18 cellular contexts compared by ENCODE assay signal in genomic region chr22:33467718-33468117, GRCh38.
DNase-seq lines count a peak whose midpoint lies in the region; FAIRE-seq and TF ChIP-seq lines count a peak whose summit lies in the region.
"Had no signal": no experiment of that assay in that cellular context is flagged by ENCODE, and none has a peak within 500 bp of the region (broad histone marks: within the 10 kb centered on the region; RNA-seq: fewer than 3 reads in every experiment).

No MANE protein-coding gene starts in this region.

- TF ChIP-seq POLR2A in GM12892 (IDR thresholded peaks at IDR 0.05; ENCODE audit: low read depth, low read length): no peak

- H3K9me3 ChIP-seq in H9 (ENCODE audit: control insufficient read depth, low read depth, low read length) (no peaks in the 10 kb centered on the region), mesenchymal stem cell (ENCODE audit: control insufficient read depth, low read length) (no peaks in the 10 kb centered on the region)
- H3K9me3 ChIP-seq: gastrocnemius medialis had no signal

- no peak overlapping the region for H2BK12ac ChIP-seq in H9 (ENCODE audit: insufficient read length, low read depth, low read length)
- no peak overlapping the region for H2BK12ac ChIP-seq in mesenchymal stem cell (ENCODE audit: low read length in 2 of 2)

- H2AFZ ChIP-seq in H9 (ENCODE audit: low read length) (no peak overlapping the region), mesenchymal stem cell (ENCODE audit: low read depth, low read length) (no peak overlapping the region)

- no peak overlapping the region for H2BK20ac ChIP-seq in H9 (ENCODE audit: low read depth, low read length, poor library complexity, severe bottlenecking)

- DNase-seq in NCI-H2227 (lab: John Stamatoyannopoulos, UW; ENCODE audit: unreplicated experiment) (peak; percentile 40), NCI-H2227 treated with DMSO at 0.1 percent for 48 hours (lab: John Stamatoyannopoulos, UW) (no peak), H9 (no peak), epithelial cell of proximal tubule (ENCODE audit: low read depth) (no peak), mesenchymal stem cell (no peak), mesenteric fat pad (ENCODE audit: low spot score) (no peak), GM12892 (ENCODE audit: insufficient read length) (no peak), HUDEP-2 (lab: John Stamatoyannopoulos, UW; ENCODE audit: unreplicated experiment in 76 of 76) (no peak)
- DNase-seq: 8988T; activated CD4-positive, alpha-beta T cell treated with anti-CD3 and anti-CD28 coated beads for 36 hours; activated effector memory CD4-positive, alpha-beta T cell treated with anti-CD3 and anti-CD28 coated beads, Interleukin-2, amount 50 U/mL, for 16 hours; CD4-positive, CD25-positive, alpha-beta regulatory T cell; gastrocnemius medialis; MM.1S; NCI-H146; stimulated activated CD4-positive, alpha-beta T cell treated with anti-CD3 and anti-CD28 coated beads, Interleukin-12 subunit alpha, Interleukin-12 subunit beta, amount 100 ng/mL, for 4 hours; stimulated activated CD8-positive, alpha-beta memory T cell treated with anti-CD3 and anti-CD28 coated beads, Interleukin-4, amount 100 ng/mL, for 48 hours had no signal

- no peak for FAIRE-seq in GM12892 (lab: Jason Lieb, UNC)

- H2BK15ac ChIP-seq in H9 (ENCODE audit: low read depth, low read length): no peak overlapping the region
- H2BK15ac ChIP-seq in mesenchymal stem cell (ENCODE audit: low read depth, poor library complexity, severe bottlenecking): no peak overlapping the region

- H3K4me2 ChIP-seq in H9 (ENCODE audit: insufficient read depth, insufficient read length, low read length) (no peak overlapping the region), mesenchymal stem cell (ENCODE audit: low read length, poor library complexity, severe bottlenecking) (no peak overlapping the region)

- no peak overlapping the region; a peak in 1 of 7 replicates for H3K27ac Mint-ChIP-seq in H9
- H3K27ac Mint-ChIP-seq: activated CD4-positive, alpha-beta T cell treated with anti-CD3 and anti-CD28 coated beads for 36 hours; CD4-positive, CD25-positive, alpha-beta regulatory T cell had no signal

- H3K23me2 ChIP-seq in H9 (ENCODE audit: insufficient read length, low read depth, low read length, poor library complexity, severe bottlenecking): no peaks in the 10 kb centered on the region

- no peak overlapping the region for H2BK120ac ChIP-seq in H9 (ENCODE audit: low read depth, low read length, poor library complexity, severe bottlenecking)
- H2BK120ac ChIP-seq in mesenchymal stem cell (ENCODE audit: low read depth, low read length): no peak overlapping the region

- WGBS in H9 (ENCODE audit: extremely low coverage, insufficient read length, low lambda C conversion rate): no CpG with 5 or more reads among the region's 6 CpGs
- WGBS in mesenchymal stem cell: 80% methylated on average over 6 of the region's 6 CpGs

- H3K4me3 ChIP-seq in epithelial cell of proximal tubule (ENCODE audit: low read depth, low read length) (no peak overlapping the region), mesenchymal stem cell (ENCODE audit: insufficient read depth in 1 of 2, low read depth in 1 of 2, low read length in 2 of 2) (no peak overlapping the region)
- H3K4me3 ChIP-seq: gastrocnemius medialis had no signal

- no peaks in the 10 kb centered on the region for H3K36me3 ChIP-seq in mesenchymal stem cell (ENCODE audit: control insufficient read depth in 1 of 2, insufficient read depth in 2 of 2, low read depth in 1 of 2, low read length in 2 of 2)
- H3K36me3 ChIP-seq: gastrocnemius medialis had no signal

- TF ChIP-seq CTCF in H9 (conservative IDR thresholded peaks at IDR 0.05): peak; percentile 39; the same call in 2 of the 3 replicates
- TF ChIP-seq CTCF in epithelial cell of proximal tubule (conservative IDR thresholded peaks at IDR 0.05; ENCODE audit: low read depth, low read length): peak; percentile 47

- no peak overlapping the region for H3K9ac ChIP-seq in H9 (ENCODE audit: extremely low read depth, insufficient read length, low read length)
- no peak overlapping the region for H3K9ac ChIP-seq in mesenchymal stem cell (ENCODE audit: low read length)

- H3K27ac ChIP-seq in H9 (ENCODE audit: insufficient read length, low read depth, low read length) (no peak overlapping the region), mesenchymal stem cell (ENCODE audit: low read length, poor library complexity, severe bottlenecking) (peak overlapping the region; percentile 20)
- H3K27ac ChIP-seq: gastrocnemius medialis had no signal

- H2BK5ac ChIP-seq in H9 (ENCODE audit: insufficient read length, low read length) (no peak overlapping the region), mesenchymal stem cell (ENCODE audit: low read depth, low read length, poor library complexity, severe bottlenecking) (no peak overlapping the region)

- H3K27me3 Mint-ChIP-seq in H9 (ENCODE audit: low read depth): no peaks in the 10 kb centered on the region
- H3K27me3 Mint-ChIP-seq: activated CD4-positive, alpha-beta T cell treated with anti-CD3 and anti-CD28 coated beads for 36 hours; CD4-positive, CD25-positive, alpha-beta regulatory T cell; IgD-negative memory B cell had no signal

- H3K4me3 Mint-ChIP-seq in H9: no peak overlapping the region
- H3K4me3 Mint-ChIP-seq: activated CD4-positive, alpha-beta T cell treated with anti-CD3 and anti-CD28 coated beads for 36 hours; CD4-positive, CD25-positive, alpha-beta regulatory T cell; IgD-negative memory B cell had no signal

- H3K18ac ChIP-seq in H9 (ENCODE audit: insufficient read length, low read depth, low read length): no peak overlapping the region
- no peak overlapping the region for H3K18ac ChIP-seq in mesenchymal stem cell (ENCODE audit: low read depth in 1 of 2, low read length in 2 of 2)

- peaks cover 0 to 4% (median 3%) of the 10 kb centered on the region in 3 experiments; a peak in 3 of 7 replicates for H3K36me3 Mint-ChIP-seq in H9 (ENCODE audit: insufficient read depth in 1 of 3, low read depth in 3 of 3)
- H3K36me3 Mint-ChIP-seq: CD4-positive, CD25-positive, alpha-beta regulatory T cell had no signal

- H3K56ac ChIP-seq in H9 (ENCODE audit: insufficient read length, low read depth, low read length): no peak overlapping the region

- H3K9me3 Mint-ChIP-seq in H9: peaks cover 0 to 5% of the 10 kb centered on the region in 2 experiments; a peak in 3 of 5 replicates
- H3K9me3 Mint-ChIP-seq: IgD-negative memory B cell had no signal

- H3K14ac ChIP-seq in H9 (ENCODE audit: insufficient read depth, low read length) (no peak overlapping the region), mesenchymal stem cell (ENCODE audit: low read length in 2 of 2) (no peak overlapping the region)

- H3K27me3 ChIP-seq in H9 (ENCODE audit: insufficient read depth, low read length): no peaks in the 10 kb centered on the region
- H3K27me3 ChIP-seq in mesenchymal stem cell (ENCODE audit: control insufficient read depth in 1 of 2, insufficient read depth in 1 of 2, low read length in 2 of 2): no peaks in the 10 kb centered on the region
- H3K27me3 ChIP-seq: gastrocnemius medialis had no signal

- no peak overlapping the region for H3K23ac ChIP-seq in H9 (ENCODE audit: insufficient read length, low read depth, low read length)
- no peak overlapping the region for H3K23ac ChIP-seq in mesenchymal stem cell (ENCODE audit: low read length in 2 of 2)

- H4K20me1 ChIP-seq in H9 (ENCODE audit: control insufficient read depth, insufficient read depth, insufficient read length): no peaks in the 10 kb centered on the region

- H2AK5ac ChIP-seq in H9 (ENCODE audit: insufficient read length, low read length) (no peak overlapping the region), mesenchymal stem cell (ENCODE audit: low read length, severe bottlenecking) (peak overlapping the region; percentile 19)

- no peak overlapping the region for H4K5ac ChIP-seq in H9 (ENCODE audit: insufficient read length, low read depth, low read length)

- H3K4me1 Mint-ChIP-seq in H9: peaks cover 0 to 7% of the 10 kb centered on the region in 2 experiments; a peak in 2 of 4 replicates
- H3K4me1 Mint-ChIP-seq: activated CD4-positive, alpha-beta T cell treated with anti-CD3 and anti-CD28 coated beads for 36 hours; CD4-positive, CD25-positive, alpha-beta regulatory T cell had no signal

- H3K4ac ChIP-seq in H9 (ENCODE audit: low read depth, low read length): no peak overlapping the region
- no peak overlapping the region for H3K4ac ChIP-seq in mesenchymal stem cell (ENCODE audit: low read depth in 1 of 2, low read length in 2 of 2)

- no peaks in the 10 kb centered on the region for H3K4me1 ChIP-seq in H9 (ENCODE audit: insufficient read depth, low read length)
- H3K4me1 ChIP-seq in mesenchymal stem cell (ENCODE audit: control insufficient read depth, insufficient read depth, low read depth, low read length): peaks cover 4% of the 10 kb centered on the region

- no peak overlapping the region for H4K8ac ChIP-seq in H9 (replicated peaks; ENCODE audit: insufficient read length, low read depth, low read length)
- no peak overlapping the region for H4K8ac ChIP-seq in mesenchymal stem cell (ENCODE audit: low read length)

- H3T11ph ChIP-seq in H9 (ENCODE audit: low read length): no peak overlapping the region

- H3K79me1 ChIP-seq in H9 (ENCODE audit: insufficient read depth, low read depth, low read length, poor library complexity, severe bottlenecking) (no peaks in the 10 kb centered on the region), mesenchymal stem cell (replicated peaks; ENCODE audit: low read length, poor library complexity, severe bottlenecking) (no peaks in the 10 kb centered on the region)

- H4K91ac ChIP-seq in H9 (ENCODE audit: insufficient read length, low read depth, low read length) (no peak overlapping the region), mesenchymal stem cell (ENCODE audit: low read length) (no peak overlapping the region)

- H3K79me2 ChIP-seq in H9 (ENCODE audit: insufficient read depth, low read length): no peaks in the 10 kb centered on the region
